ENCODE assay signal across 1 cellular context in the genomic region with DNA sequence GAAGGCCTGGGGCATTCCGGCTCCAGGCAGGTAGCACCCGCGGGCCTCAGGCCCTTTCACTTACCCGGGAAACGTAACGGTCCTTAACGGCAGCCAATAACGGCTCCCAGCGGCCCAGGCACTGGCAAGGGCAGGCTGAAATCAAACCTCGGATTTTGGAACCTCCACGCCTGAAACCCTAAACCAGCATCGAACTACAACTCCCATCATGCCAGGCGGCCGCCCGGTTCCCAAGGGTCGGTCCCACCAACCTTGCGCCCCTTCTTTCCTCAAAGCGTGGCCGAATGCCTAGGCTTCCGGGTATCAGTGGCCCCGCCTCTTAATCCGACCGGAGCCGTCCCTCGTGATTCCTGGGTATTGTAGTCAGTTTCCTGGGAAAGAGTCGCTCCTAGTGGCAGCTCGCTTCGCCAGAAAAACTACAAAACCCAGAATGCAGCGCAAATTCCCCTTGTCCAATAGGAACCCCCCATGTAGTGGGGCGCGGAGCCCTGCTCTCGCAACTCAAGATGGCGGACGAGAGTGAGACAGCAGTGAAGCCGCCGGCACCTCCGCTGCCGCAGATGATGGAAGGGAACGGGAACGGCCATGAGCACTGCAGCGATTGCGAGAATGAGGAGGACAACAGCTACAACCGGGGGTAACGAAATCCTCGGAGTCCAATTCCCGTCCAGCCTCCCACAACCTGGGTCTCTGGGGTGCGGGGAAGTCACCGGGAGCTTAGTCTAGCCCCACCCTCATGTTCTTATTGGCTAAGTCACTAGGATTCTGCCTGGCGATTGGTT.
TF ChIP-seq lines count a peak whose summit lies in the region.

TSS of gene NMT1 (plus strand) at position 494 of the 782 bp plus-strand sequence. CDS start at position 507, 13 bp downstream.

TF ChIP-seq in HepG2, 621 proteins besides CTCF, POLR2A, EP300 and RAD21 (continued from another document and continues in another):
- TF ChIP-seq ZBTB38 (CRISPR knock-in tag; IDR thresholded peaks at IDR 0.05) (peak; percentile 70), ZNF160 (CRISPR knock-in tag; IDR thresholded peaks at IDR 0.05) (no peak), SRSF9 (IDR thresholded peaks at IDR 0.05; ENCODE audit: borderline replicate concordance, insufficient read depth, low read depth, low read length, poor library complexity, severe bottlenecking) (no peak), ARNT2 (CRISPR knock-in tag; IDR thresholded peaks at IDR 0.05; ENCODE audit: low read depth) (peak; percentile 64), ZNF281 (CRISPR knock-in tag; IDR thresholded peaks at IDR 0.05; ENCODE audit: borderline replicate concordance) (peak; percentile 12; the same call in 1 of the 2 replicates), HMGXB3 (CRISPR knock-in tag; IDR thresholded peaks at IDR 0.05; ENCODE audit: borderline replicate concordance) (peak; percentile 100), ZNF790 (CRISPR knock-in tag; IDR thresholded peaks at IDR 0.05; ENCODE audit: borderline replicate concordance) (peak; percentile 32; the same call in 1 of the 2 replicates), CREB1 (IDR thresholded peaks at IDR 0.05) (peak; percentile 83), CREB1 (CRISPR knock-in tag; IDR thresholded peaks at IDR 0.05) (peak; percentile 95), ZNF724P (CRISPR knock-in tag; IDR thresholded peaks at IDR 0.05; ENCODE audit: borderline replicate concordance) (no peak), FOXJ3 (CRISPR knock-in tag; IDR thresholded peaks at IDR 0.05; ENCODE audit: borderline replicate concordance) (peak; percentile 79; the same call in 1 of the 2 replicates), NAIF1 (CRISPR knock-in tag; IDR thresholded peaks at IDR 0.05; ENCODE audit: borderline replicate concordance) (peak; percentile 79), NR2F6 (IDR thresholded peaks at IDR 0.05) (peak; percentile 36; the same call in 1 of the 2 replicates), NR2F6 (CRISPR knock-in tag; IDR thresholded peaks at IDR 0.05) (0 out of 2 replicates have a peak, but pooled peaks have one; percentile 22), KLF12 (CRISPR knock-in tag; IDR thresholded peaks at IDR 0.05; ENCODE audit: borderline replicate concordance) (peak; percentile 74; the same call in 1 of the 2 replicates), ZNF383 (CRISPR knock-in tag; IDR thresholded peaks at IDR 0.05; ENCODE audit: borderline replicate concordance) (no peak), ZNF737 (CRISPR knock-in tag; IDR thresholded peaks at IDR 0.05; ENCODE audit: borderline replicate concordance) (peak; percentile 3; the same call in 1 of the 2 replicates), ZBTB37 (CRISPR knock-in tag; IDR thresholded peaks at IDR 0.05) (no peak), ZNF143 (CRISPR knock-in tag; IDR thresholded peaks at IDR 0.05) (peak; percentile 98)
- TF ChIP-seq, protein P1, sequence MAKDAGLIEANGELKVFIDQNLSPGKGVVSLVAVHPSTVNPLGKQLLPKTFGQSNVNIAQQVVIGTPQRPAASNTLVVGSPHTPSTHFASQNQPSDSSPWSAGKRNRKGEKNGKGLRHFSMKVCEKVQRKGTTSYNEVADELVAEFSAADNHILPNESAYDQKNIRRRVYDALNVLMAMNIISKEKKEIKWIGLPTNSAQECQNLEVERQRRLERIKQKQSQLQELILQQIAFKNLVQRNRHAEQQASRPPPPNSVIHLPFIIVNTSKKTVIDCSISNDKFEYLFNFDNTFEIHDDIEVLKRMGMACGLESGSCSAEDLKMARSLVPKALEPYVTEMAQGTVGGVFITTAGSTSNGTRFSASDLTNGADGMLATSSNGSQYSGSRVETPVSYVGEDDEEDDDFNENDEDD (CRISPR knock-in tag; IDR thresholded peaks at IDR 0.05; ENCODE audit: borderline replicate concordance), result peak; percentile 52; the same call in 1 of the 2 replicates
- TF ChIP-seq, protein P2, sequence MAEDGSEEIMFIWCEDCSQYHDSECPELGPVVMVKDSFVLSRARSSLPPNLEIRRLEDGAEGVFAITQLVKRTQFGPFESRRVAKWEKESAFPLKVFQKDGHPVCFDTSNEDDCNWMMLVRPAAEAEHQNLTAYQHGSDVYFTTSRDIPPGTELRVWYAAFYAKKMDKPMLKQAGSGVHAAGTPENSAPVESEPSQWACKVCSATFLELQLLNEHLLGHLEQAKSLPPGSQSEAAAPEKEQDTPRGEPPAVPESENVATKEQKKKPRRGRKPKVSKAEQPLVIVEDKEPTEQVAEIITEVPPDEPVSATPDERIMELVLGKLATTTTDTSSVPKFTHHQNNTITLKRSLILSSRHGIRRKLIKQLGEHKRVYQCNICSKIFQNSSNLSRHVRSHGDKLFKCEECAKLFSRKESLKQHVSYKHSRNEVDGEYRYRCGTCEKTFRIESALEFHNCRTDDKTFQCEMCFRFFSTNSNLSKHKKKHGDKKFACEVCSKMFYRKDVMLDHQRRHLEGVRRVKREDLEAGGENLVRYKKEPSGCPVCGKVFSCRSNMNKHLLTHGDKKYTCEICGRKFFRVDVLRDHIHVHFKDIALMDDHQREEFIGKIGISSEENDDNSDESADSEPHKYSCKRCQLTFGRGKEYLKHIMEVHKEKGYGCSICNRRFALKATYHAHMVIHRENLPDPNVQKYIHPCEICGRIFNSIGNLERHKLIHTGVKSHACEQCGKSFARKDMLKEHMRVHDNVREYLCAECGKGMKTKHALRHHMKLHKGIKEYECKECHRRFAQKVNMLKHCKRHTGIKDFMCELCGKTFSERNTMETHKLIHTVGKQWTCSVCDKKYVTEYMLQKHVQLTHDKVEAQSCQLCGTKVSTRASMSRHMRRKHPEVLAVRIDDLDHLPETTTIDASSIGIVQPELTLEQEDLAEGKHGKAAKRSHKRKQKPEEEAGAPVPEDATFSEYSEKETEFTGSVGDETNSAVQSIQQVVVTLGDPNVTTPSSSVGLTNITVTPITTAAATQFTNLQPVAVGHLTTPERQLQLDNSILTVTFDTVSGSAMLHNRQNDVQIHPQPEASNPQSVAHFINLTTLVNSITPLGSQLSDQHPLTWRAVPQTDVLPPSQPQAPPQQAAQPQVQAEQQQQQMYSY (CRISPR knock-in tag; IDR thresholded peaks at IDR 0.05), result peak; percentile 83
- TF ChIP-seq, protein P3, sequence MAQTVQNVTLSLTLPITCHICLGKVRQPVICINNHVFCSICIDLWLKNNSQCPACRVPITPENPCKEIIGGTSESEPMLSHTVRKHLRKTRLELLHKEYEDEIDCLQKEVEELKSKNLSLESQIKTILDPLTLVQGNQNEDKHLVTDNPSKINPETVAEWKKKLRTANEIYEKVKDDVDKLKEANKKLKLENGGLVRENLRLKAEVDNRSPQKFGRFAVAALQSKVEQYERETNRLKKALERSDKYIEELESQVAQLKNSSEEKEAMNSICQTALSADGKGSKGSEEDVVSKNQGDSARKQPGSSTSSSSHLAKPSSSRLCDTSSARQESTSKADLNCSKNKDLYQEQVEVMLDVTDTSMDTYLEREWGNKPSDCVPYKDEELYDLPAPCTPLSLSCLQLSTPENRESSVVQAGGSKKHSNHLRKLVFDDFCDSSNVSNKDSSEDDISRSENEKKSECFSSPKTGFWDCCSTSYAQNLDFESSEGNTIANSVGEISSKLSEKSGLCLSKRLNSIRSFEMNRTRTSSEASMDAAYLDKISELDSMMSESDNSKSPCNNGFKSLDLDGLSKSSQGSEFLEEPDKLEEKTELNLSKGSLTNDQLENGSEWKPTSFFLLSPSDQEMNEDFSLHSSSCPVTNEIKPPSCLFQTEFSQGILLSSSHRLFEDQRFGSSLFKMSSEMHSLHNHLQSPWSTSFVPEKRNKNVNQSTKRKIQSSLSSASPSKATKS (CRISPR knock-in tag; IDR thresholded peaks at IDR 0.05), result peak; percentile 94; the same call in 1 of the 2 replicates
- TF ChIP-seq, protein P4, sequence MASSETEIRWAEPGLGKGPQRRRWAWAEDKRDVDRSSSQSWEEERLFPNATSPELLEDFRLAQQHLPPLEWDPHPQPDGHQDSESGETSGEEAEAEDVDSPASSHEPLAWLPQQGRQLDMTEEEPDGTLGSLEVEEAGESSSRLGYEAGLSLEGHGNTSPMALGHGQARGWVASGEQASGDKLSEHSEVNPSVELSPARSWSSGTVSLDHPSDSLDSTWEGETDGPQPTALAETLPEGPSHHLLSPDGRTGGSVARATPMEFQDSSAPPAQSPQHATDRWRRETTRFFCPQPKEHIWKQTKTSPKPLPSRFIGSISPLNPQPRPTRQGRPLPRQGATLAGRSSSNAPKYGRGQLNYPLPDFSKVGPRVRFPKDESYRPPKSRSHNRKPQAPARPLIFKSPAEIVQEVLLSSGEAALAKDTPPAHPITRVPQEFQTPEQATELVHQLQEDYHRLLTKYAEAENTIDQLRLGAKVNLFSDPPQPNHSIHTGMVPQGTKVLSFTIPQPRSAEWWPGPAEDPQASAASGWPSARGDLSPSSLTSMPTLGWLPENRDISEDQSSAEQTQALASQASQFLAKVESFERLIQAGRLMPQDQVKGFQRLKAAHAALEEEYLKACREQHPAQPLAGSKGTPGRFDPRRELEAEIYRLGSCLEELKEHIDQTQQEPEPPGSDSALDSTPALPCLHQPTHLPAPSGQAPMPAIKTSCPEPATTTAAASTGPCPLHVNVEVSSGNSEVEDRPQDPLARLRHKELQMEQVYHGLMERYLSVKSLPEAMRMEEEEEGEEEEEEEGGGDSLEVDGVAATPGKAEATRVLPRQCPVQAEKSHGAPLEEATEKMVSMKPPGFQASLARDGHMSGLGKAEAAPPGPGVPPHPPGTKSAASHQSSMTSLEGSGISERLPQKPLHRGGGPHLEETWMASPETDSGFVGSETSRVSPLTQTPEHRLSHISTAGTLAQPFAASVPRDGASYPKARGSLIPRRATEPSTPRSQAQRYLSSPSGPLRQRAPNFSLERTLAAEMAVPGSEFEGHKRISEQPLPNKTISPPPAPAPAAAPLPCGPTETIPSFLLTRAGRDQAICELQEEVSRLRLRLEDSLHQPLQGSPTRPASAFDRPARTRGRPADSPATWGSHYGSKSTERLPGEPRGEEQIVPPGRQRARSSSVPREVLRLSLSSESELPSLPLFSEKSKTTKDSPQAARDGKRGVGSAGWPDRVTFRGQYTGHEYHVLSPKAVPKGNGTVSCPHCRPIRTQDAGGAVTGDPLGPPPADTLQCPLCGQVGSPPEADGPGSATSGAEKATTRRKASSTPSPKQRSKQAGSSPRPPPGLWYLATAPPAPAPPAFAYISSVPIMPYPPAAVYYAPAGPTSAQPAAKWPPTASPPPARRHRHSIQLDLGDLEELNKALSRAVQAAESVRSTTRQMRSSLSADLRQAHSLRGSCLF (CRISPR knock-in tag; IDR thresholded peaks at IDR 0.05; ENCODE audit: borderline replicate concordance), result 0 out of 2 replicates have a peak, but pooled peaks have one; percentile 10
